Comparison of ENCODE assay signal across 18 cellular contexts in the genomic region with DNA sequence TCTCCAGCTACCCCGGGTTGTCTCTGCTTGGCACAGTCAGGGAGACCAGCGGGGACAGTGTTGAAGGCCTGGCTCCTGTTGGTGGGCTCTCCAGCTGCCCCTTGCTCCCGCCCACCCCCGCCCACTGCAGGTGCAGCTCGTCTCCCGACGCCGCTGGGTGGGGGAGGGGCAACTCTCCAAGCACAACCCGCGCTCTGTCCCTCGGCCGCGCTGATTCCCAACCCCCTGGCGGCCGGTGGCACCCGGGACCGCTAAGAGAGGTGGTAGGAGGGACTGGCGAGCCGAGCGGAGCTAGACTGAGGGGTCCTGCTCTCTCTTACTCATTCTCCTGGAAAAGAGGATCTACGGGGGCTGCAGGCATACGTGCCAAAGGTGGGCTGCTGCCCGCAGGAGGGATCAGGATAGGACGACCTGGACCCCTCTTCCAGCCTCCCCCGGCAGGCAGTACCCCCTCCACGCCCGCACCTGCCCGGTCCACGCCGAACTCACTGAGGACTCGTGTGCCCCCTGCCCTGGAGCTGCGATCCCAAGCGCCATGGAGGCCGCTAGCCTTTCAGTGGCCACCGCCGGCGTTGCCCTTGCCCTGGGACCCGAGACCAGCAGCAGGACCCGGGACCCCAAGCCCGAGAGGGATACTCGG. TPM values are rescaled to one million over a fixed set of nuclear protein-coding genes. Genes with fewer than 3 reads are reported as not detected.
DNase-seq lines count a peak whose midpoint lies in the region; ATAC-seq, FAIRE-seq and TF ChIP-seq lines count a peak whose summit lies in the region.
"Had no signal": no experiment of that assay in that cellular context is flagged by ENCODE, and none has a peak within 500 bp of the region (broad histone marks: within the 10 kb centered on the region; RNA-seq: fewer than 3 reads in every experiment).

No MANE protein-coding gene starts in this region.

- H3K27ac ChIP-seq in H1 (ENCODE audit: low read depth, low read length) = no peak overlapping the region
- no peak overlapping the region for H3K27ac ChIP-seq in testis
- H3K27ac ChIP-seq: C4-2B, SK-N-MC had no signal

- no peak overlapping the region for H2BK5ac ChIP-seq in H1 (ENCODE audit: low read depth, low read length)

- H3K56ac ChIP-seq in H1 (replicated peaks; ENCODE audit: insufficient read length, low read depth, low read length) = no peak overlapping the region

- H3K23me2 ChIP-seq in H1 (ENCODE audit: low read depth, low read length) = no peaks in the 10 kb centered on the region; the same call in 1 of the 2 replicates

- TF ChIP-seq POLR2A in H1 (IDR thresholded peaks at IDR 0.05; ENCODE audit: control extremely low read depth in 1 of 2, low read depth in 2 of 2, low read length in 2 of 2) = no peak
- no peak for TF ChIP-seq POLR2A in testis (IDR thresholded peaks at IDR 0.05)

- intact Hi-C loops in testis (cut with DNase I; ENCODE audit: low total_unique reads) = no loop called here

- H4K5ac ChIP-seq in H1 (ENCODE audit: insufficient read length, low read depth, low read length) = no peak overlapping the region

- H2BK120ac ChIP-seq in H1 (replicated peaks; ENCODE audit: low read depth, low read length) = no peak overlapping the region

- H3K4me1 ChIP-seq in H1 (replicated peaks in 1 of 4; ENCODE audit: control insufficient read depth in 3 of 4, insufficient read depth in 4 of 4, low read length in 3 of 4) (peaks cover 0 to 3% (median 0%) of the 10 kb centered on the region in 4 experiments; a peak in 1 of 7 replicates), testis (no peaks in the 10 kb centered on the region)

- DNase-seq in NCI-H82 (lab: John Stamatoyannopoulos, UW) (peak; percentile 25), NCI-H82 treated with DMSO at 0.1 percent for 48 hours (lab: John Stamatoyannopoulos, UW; ENCODE audit: unreplicated experiment) (no peak), H1 (ENCODE audit: low read depth in 1 of 2, low spot score in 2 of 2) (peak in 1 of 2 experiments; percentile 67), left kidney (ENCODE audit: low read depth, low spot score) (peak; percentile 37), testis (no peak), hypothalamus (lab: John Stamatoyannopoulos, UW) (no peak)
- DNase-seq in stimulated activated naive CD4-positive, alpha-beta T cell treated with Interleukin-2 at 50 U/mL for 16 hours (lab: John Stamatoyannopoulos, UW) = no peak
- DNase-seq: DMS153, NCI-H1417, NCI-H2029 treated with DMSO at 0.1 percent for 48 hours, NCI-H226, NCI-H69, PC-3 had no signal

- no peaks in the 10 kb centered on the region for H4K20me1 ChIP-seq in H1 (replicated peaks in 1 of 2; ENCODE audit: control insufficient read depth in 1 of 2, insufficient read depth in 2 of 2, low read length in 2 of 2)

- peak overlapping the region; percentile 12 to 67; a peak in 2 of 4 replicates for H3K4me2 ChIP-seq in H1 (ENCODE audit: insufficient read depth in 1 of 2, low read depth in 2 of 2, low read length in 2 of 2)

- no peak for ATAC-seq in HG03354 (IDR thresholded peaks at IDR 0.05; ENCODE audit: poor library complexity, severe bottlenecking, unreplicated experiment)
- ATAC-seq: PC-3 had no signal

- H3K27me3 ChIP-seq in H1 (replicated peaks in 1 of 4; ENCODE audit: control insufficient read depth in 3 of 4, extremely low read depth in 1 of 4, insufficient read depth in 3 of 4, low read length in 3 of 4) (peaks cover 0 to 16% (median 1%) of the 10 kb centered on the region in 4 experiments; a peak in 2 of 7 replicates), testis (no peaks in the 10 kb centered on the region)

- H3K14ac ChIP-seq in H1 (ENCODE audit: insufficient read length) = no peak overlapping the region

- TF ChIP-seq EP300 in H1 (IDR thresholded peaks at IDR 0.05; ENCODE audit: borderline replicate concordance in 1 of 2, low read depth in 2 of 2, low read length in 2 of 2) = no peak

- 68% methylated on average over 28 of the region's 41 CpGs; no CpG with 5 or more reads in 1 of the 2 experiments for WGBS in H1 (ENCODE audit: extremely low coverage in 1 of 2, insufficient coverage in 1 of 2, insufficient read length in 1 of 2, insufficient replicate concordance in 2 of 2, low coverage in 1 of 2, low lambda C conversion rate in 2 of 2, missing lambda C conversion rate in 1 of 2), 2 experiments
- 57% methylated on average over 7 to 30 of the region's 41 CpGs for whole genome bisulfite sequencing in testis, 2 donors

- H3K9me3 ChIP-seq in H1 (ENCODE audit: insufficient read depth in 2 of 2, low read depth in 1 of 2, low read length in 1 of 2) = peaks cover 0 to 14% of the 10 kb centered on the region in 2 experiments; a peak in 1 of 4 replicates
- H3K9me3 ChIP-seq in testis = no peaks in the 10 kb centered on the region

- FAIRE-seq in H1 (lab: Jason Lieb, UNC) = no peak
- FAIRE-seq: A204.1, GM12892 had no signal

- H3K4me3 ChIP-seq in H1 (ENCODE audit: extremely low read depth in 1 of 4, insufficient read depth in 2 of 4, low read depth in 3 of 4, low read length in 4 of 4) (peak overlapping the region in 1 of 4 experiments; percentile 46; a peak in 3 of 8 replicates), testis (peak overlapping the region; percentile 12 to 40)
- H3K4me3 ChIP-seq: SK-N-MC had no signal

- H2BK15ac ChIP-seq in H1 (ENCODE audit: low read length) = no peak overlapping the region

- no peak overlapping the region for H2BK12ac ChIP-seq in H1 (ENCODE audit: low read depth, low read length)

- H2AFZ ChIP-seq in H1 (ENCODE audit: low read length) = peak overlapping the region; percentile 53; the same call in 1 of the 2 replicates

- no peak overlapping the region for H3K18ac ChIP-seq in H1 (ENCODE audit: extremely low read depth, low read length)

- TF ChIP-seq CTCF in H1 (IDR thresholded peaks at IDR 0.05; ENCODE audit: control extremely low read depth in 1 of 3, insufficient read depth in 1 of 3, low read depth in 1 of 3, low read length in 3 of 3) = peak in 2 of 3 experiments; percentile 11 to 19; a peak in 1 of 4 replicates
- TF ChIP-seq CTCF in testis (IDR thresholded peaks at IDR 0.05) = no peak

- H4K8ac ChIP-seq in H1 (ENCODE audit: extremely low read depth, insufficient read depth, low read length) = no peak overlapping the region

- no peak overlapping the region for H3K9ac ChIP-seq in H1 (replicated peaks in 1 of 4; ENCODE audit: extremely low read depth in 1 of 4, low read depth in 3 of 4, low read length in 3 of 4)

- H3K79me1 ChIP-seq in H1 (ENCODE audit: low read depth, low read length) = no peaks in the 10 kb centered on the region

- POLR2A ChIA-PET in H1 (lab: Charles Lee; ENCODE audit: partially characterized antibody) = interaction anchor here (1.4 to 3.1 kb wide), 3 partner anchors 9 to 25 kb away, joined by 4 to 14 read pairs (median 5); no protein-coding TSS in a partner anchor

- no peak overlapping the region for H2AK5ac ChIP-seq in H1 (ENCODE audit: low read depth, low read length)

- H3K4ac ChIP-seq in H1 (replicated peaks; ENCODE audit: insufficient read length, low read depth, low read length) = no peak overlapping the region

- H2BK20ac ChIP-seq in H1 (ENCODE audit: low read length) = no peak overlapping the region

- H3K23ac ChIP-seq in H1 (ENCODE audit: insufficient read length) = no peak overlapping the region

- no peak; a peak in 1 of 4 replicates for TF ChIP-seq RAD21 in H1 (IDR thresholded peaks at IDR 0.05 in 1 of 2, conservative IDR thresholded peaks at IDR 0.05 in 1 of 2; ENCODE audit: low read depth in 2 of 2, low read length in 2 of 2)

- CTCF ChIA-PET in H1 (lab: Charles Lee; ENCODE audit: partially characterized antibody) = interaction anchor here (0.9 to 3.0 kb wide), 7 partner anchors 11 to 70 kb away, joined by 3 to 19 read pairs (median 3); partner anchors contain the start of gene DDX18

- no peaks in the 10 kb centered on the region for H3K79me2 ChIP-seq in H1 (ENCODE audit: control insufficient read depth in 1 of 2, insufficient read depth in 2 of 2, low read length in 2 of 2)

- H3K36me3 ChIP-seq in H1 (ENCODE audit: control insufficient read depth in 2 of 4, insufficient read depth in 4 of 4, low read length in 3 of 4) (no peaks in the 10 kb centered on the region), testis (ENCODE audit: low read depth, missing control alignments) (no peaks in the 10 kb centered on the region)

- H4K91ac ChIP-seq in H1 (replicated peaks; ENCODE audit: insufficient read length, low read length) = no peak overlapping the region

TF ChIP-seq in H1, 55 proteins besides CTCF, POLR2A, EP300 and RAD21:
- 0 out of 2 replicates have a peak, but pooled peaks have one; percentile 32 for TF ChIP-seq TCF12 (IDR thresholded peaks at IDR 0.05; ENCODE audit: low read depth, low read length)
- no peak for TF ChIP-seq GABPA (IDR thresholded peaks at IDR 0.05; ENCODE audit: borderline replicate concordance, insufficient read depth, low read length)
- no peak for TF ChIP-seq SAP30 (IDR thresholded peaks at IDR 0.05; ENCODE audit: insufficient read depth, insufficient replicate concordance, low read length)
- TF ChIP-seq KDM4A (IDR thresholded peaks at IDR 0.05; ENCODE audit: low read depth, low read length, severe bottlenecking) = peak; percentile 16
- TF ChIP-seq, protein P1, sequence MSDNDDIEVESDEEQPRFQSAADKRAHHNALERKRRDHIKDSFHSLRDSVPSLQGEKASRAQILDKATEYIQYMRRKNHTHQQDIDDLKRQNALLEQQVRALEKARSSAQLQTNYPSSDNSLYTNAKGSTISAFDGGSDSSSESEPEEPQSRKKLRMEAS (IDR thresholded peaks at IDR 0.05) = 0 out of 2 replicates have a peak, but pooled peaks have one; percentile 19

RNA-seq across cellular contexts. Expression of gene DDX18, which starts 44.5 kb away (rescaled TPM):
- total RNA-seq in H1 (2021; fragmentation: NEBNext Ultra II Directional; extraction: Animal tissue kit (Norgen Biotek cat#: 25700)) = 111 and 119 TPM in 2 replicates
- polyA plus RNA-seq in H1 (2011; rRNA removed) (21.2 and 31.3 TPM in 2 replicates), testis (ENCODE audit: insufficient read depth, low read depth, low replicate concordance) (31.1 TPM)
- polyA plus RNA-seq in H1 (2011; cell fraction: cytosol; rRNA removed) = 47.3 TPM
- 48.3 TPM for polyA plus RNA-seq in H1 (2011; cell fraction: nucleus; rRNA removed)
- 62.6 to 111 TPM (median 75.6 TPM) in 4 replicates for polyA plus RNA-seq in H1 (2012, experiment 1 of 2)
- polyA plus RNA-seq in H1 (2012, experiment 2 of 2) = 5.1 TPM
- polyA plus RNA-seq in H1 (2013, experiment 1 of 2) = 105 TPM
- polyA plus RNA-seq in H1 (2013, experiment 2 of 2) = 106 TPM
- 87.8 and 166 TPM in 2 replicates for polyA minus RNA-seq in H1 (2011; rRNA and poly(A)+ RNA removed)
- 28.3 TPM for polyA minus RNA-seq in H1 (2011; cell fraction: cytosol; rRNA and poly(A)+ RNA removed)
- 103 TPM for polyA minus RNA-seq in H1 (2011; cell fraction: nucleus; rRNA and poly(A)+ RNA removed)
- 10 to 100 TPM; 50.3 to 62.4 TPM for total RNA-seq in testis

Comparison
In these comparisons a context has a peak if more than half of its experiments do, and no peak if none do; other contexts are left out.
1. DNase-seq: peak in NCI-H82 (single experiment) and left kidney (single experiment); none in NCI-H82 treated with DMSO at 0.1 percent for 48 hours (single experiment), testis (single experiment), hypothalamus (0 of 51) and stimulated activated naive CD4-positive, alpha-beta T cell treated with Interleukin-2 at 50 U/mL for 16 hours (single experiment).
2. CTCF ChIP-seq: peak in H1 (2 of 3); none in testis (0 of 3).